Comparison of ENCODE assay signal across 8 cellular contexts in genomic region chr6:130260050-130260462, GRCh38. TPM values are rescaled to one million over a fixed set of nuclear protein-coding genes. Genes with fewer than 3 reads are reported as not detected.
A peak's percentile ranks its signal among the peaks of the same experiment; 100 is the strongest.
DNase-seq lines count a peak whose midpoint lies in the region; ATAC-seq and TF ChIP-seq lines count a peak whose summit lies in the region.
"Not testable (repeated sequence)": the region's sequence is repeated elsewhere in the genome, so short reads cannot be mapped to it uniquely, and the experiment has no call there.

No MANE protein-coding gene starts in this region.

- peak overlapping the region; percentile 88 for H3K27ac Mint-ChIP-seq in T-helper 2 cell treated with Interferon-gamma antibody and Interleukin-4, amounts not matched to agents 5 μg/mL and 100 μg/mL, for 36 hours
- peak overlapping the region; percentile 88 for H3K27ac Mint-ChIP-seq in activated naive CD8-positive, alpha-beta T cell treated with anti-CD3 and anti-CD28 coated beads, Interleukin-2, amount 50 U/mL, for 24 hours

- H3K27me3 ChIP-seq in transverse colon, result not testable (repeated sequence)

- peak overlapping the region; percentile 72 for H3K4me3 Mint-ChIP-seq in T-helper 2 cell treated with Interferon-gamma antibody and Interleukin-4, amounts not matched to agents 5 μg/mL and 100 μg/mL, for 36 hours
- H3K4me3 Mint-ChIP-seq in activated naive CD8-positive, alpha-beta T cell treated with anti-CD3 and anti-CD28 coated beads, Interleukin-2, amount 50 U/mL, for 24 hours, result peak overlapping the region; percentile 78

- not testable (repeated sequence) for TF ChIP-seq POLR2A in transverse colon (IDR thresholded peaks at IDR 0.05)

- peak; percentile 38 for DNase-seq in T-helper 2 cell treated with Interferon-gamma antibody and Interleukin-4, amounts not matched to agents 5 μg/mL and 100 μg/mL, for 36 hours (ENCODE audit: low spot score)
- DNase-seq in activated naive CD8-positive, alpha-beta T cell treated with anti-CD3 and anti-CD28 coated beads, Interleukin-2, amount 50 U/mL, for 24 hours, result peak; percentile 8
- DNase-seq in transverse colon, result peak; percentile 13

- H3K4me3 ChIP-seq in transverse colon, result not testable (repeated sequence)

- H3K27ac ChIP-seq in transverse colon, result not testable (repeated sequence)

- peaks cover 37% of the 10 kb centered on the region for H3K9me3 Mint-ChIP-seq in T-helper 2 cell treated with Interferon-gamma antibody and Interleukin-4, amounts not matched to agents 5 μg/mL and 100 μg/mL, for 36 hours
- peaks cover 13% of the 10 kb centered on the region for H3K9me3 Mint-ChIP-seq in activated naive CD8-positive, alpha-beta T cell treated with anti-CD3 and anti-CD28 coated beads, Interleukin-2, amount 50 U/mL, for 24 hours

- not testable (repeated sequence) for TF ChIP-seq CTCF in transverse colon (IDR thresholded peaks at IDR 0.05)

- TF ChIP-seq EP300 in transverse colon (IDR thresholded peaks at IDR 0.05; ENCODE audit: low read depth), result not testable (repeated sequence)

- peaks cover 30% of the 10 kb centered on the region for H3K36me3 Mint-ChIP-seq in T-helper 2 cell treated with Interferon-gamma antibody and Interleukin-4, amounts not matched to agents 5 μg/mL and 100 μg/mL, for 36 hours (ENCODE audit: low read depth)
- H3K36me3 Mint-ChIP-seq in activated naive CD8-positive, alpha-beta T cell treated with anti-CD3 and anti-CD28 coated beads, Interleukin-2, amount 50 U/mL, for 24 hours (ENCODE audit: low read depth), result not testable (repeated sequence)

- 40 to 68% methylated on average over 1 to 4 of the region's 4 CpGs for WGBS in transverse colon (ENCODE audit: low coverage in 1 of 2), 2 donors

- not testable (repeated sequence) for H3K9me3 ChIP-seq in transverse colon

- H3K4me1 ChIP-seq in transverse colon, result not testable (repeated sequence)

- H3K4me1 Mint-ChIP-seq in T-helper 2 cell treated with Interferon-gamma antibody and Interleukin-4, amounts not matched to agents 5 μg/mL and 100 μg/mL, for 36 hours (ENCODE audit: low read depth), result peaks cover 38% of the 10 kb centered on the region
- peaks cover 27% of the 10 kb centered on the region for H3K4me1 Mint-ChIP-seq in activated naive CD8-positive, alpha-beta T cell treated with anti-CD3 and anti-CD28 coated beads, Interleukin-2, amount 50 U/mL, for 24 hours

- not testable (repeated sequence) for H3K27me3 Mint-ChIP-seq in T-helper 2 cell treated with Interferon-gamma antibody and Interleukin-4, amounts not matched to agents 5 μg/mL and 100 μg/mL, for 36 hours (ENCODE audit: low read depth); activated naive CD8-positive, alpha-beta T cell treated with anti-CD3 and anti-CD28 coated beads, Interleukin-2, amount 50 U/mL, for 24 hours

- intact Hi-C loops in transverse colon (cut with DNase I; ENCODE audit: low total_unique reads), result not testable (repeated sequence)

- peak; percentile 75 for ATAC-seq in GM18502 (IDR thresholded peaks at IDR 0.05; ENCODE audit: poor library complexity, unreplicated experiment)
- peak; percentile 77 for ATAC-seq in GM19395 (IDR thresholded peaks at IDR 0.05; ENCODE audit: unreplicated experiment)
- ATAC-seq in GM21786 (IDR thresholded peaks at IDR 0.05; ENCODE audit: unreplicated experiment), result peak; percentile 65
- ATAC-seq in HG03045 (IDR thresholded peaks at IDR 0.05; ENCODE audit: unreplicated experiment), result peak; percentile 58
- peak; percentile 67 for ATAC-seq in HG03521 (IDR thresholded peaks at IDR 0.05; ENCODE audit: unreplicated experiment)
- not testable (repeated sequence) for ATAC-seq in activated naive CD8-positive, alpha-beta T cell treated with anti-CD3 and anti-CD28 coated beads, Interleukin-2, amount 50 U/mL, for 24 hours

- in situ Hi-C loops in transverse colon (cut with MboI; ENCODE audit: low pct_ligation_motif_present in 1 of 4, low pct_unique_long_range_greater_than_20kb in 1 of 4, low sequenced_read_pairs in 3 of 4), result not testable (repeated sequence)

- H3K36me3 ChIP-seq in transverse colon, result not testable (repeated sequence)

RNA-seq across cellular contexts. Expression of gene SAMD3, which starts 37.3 kb away (rescaled TPM):
- 1 to 10 TPM in 2 of 4 donors, not detected in 2; 4.0 to 4.4 TPM for total RNA-seq in transverse colon
